In genomic region chr2:237465515-237466227, GRCh38 we compare ENCODE assay signal across 12 cellular contexts. TPM values are rescaled to one million over a fixed set of nuclear protein-coding genes. Genes with fewer than 3 reads are reported as not detected.
DNase-seq lines count a peak whose midpoint lies in the region; ATAC-seq, FAIRE-seq and TF ChIP-seq lines count a peak whose summit lies in the region.
"Had no signal": no experiment of that assay in that cellular context is flagged by ENCODE, and none has a peak within 500 bp of the region (broad histone marks: within the 10 kb centered on the region; RNA-seq: fewer than 3 reads in every experiment).

No MANE protein-coding gene starts in this region.

- TF ChIP-seq POLR2A in NB4 (IDR thresholded peaks at IDR 0.05; ENCODE audit: extremely low read depth, insufficient read length): no peak
- TF ChIP-seq POLR2A in heart left ventricle (IDR thresholded peaks at IDR 0.05): no peak

- no peaks in the 10 kb centered on the region for H3K36me3 Mint-ChIP-seq in mesothelial cell of epicardium

- peak; percentile 86 for DNase-seq in BJ (ENCODE audit: low read depth)
- peak; percentile 50 for DNase-seq in NB4 (ENCODE audit: low read depth)
- DNase-seq in bronchial epithelial cell (ENCODE audit: low read depth): peak; percentile 95
- DNase-seq in mesothelial cell of epicardium (ENCODE audit: low spot score in 2 of 2, unreplicated experiment in 2 of 2): no peak
- no peak for DNase-seq in central memory CD4-positive, alpha-beta T cell
- no peak for DNase-seq in heart left ventricle
- DNase-seq: activated CD4-positive, alpha-beta T cell treated with anti-CD3 and anti-CD28 coated beads, Interleukin-2, amount 10 ng/mL, durations not matched to agents 7 days and 5 days; NCI-H1092 treated with DMSO at 0.1 percent for 48 hours; right cardiac atrium had no signal

- H3K27ac Mint-ChIP-seq in mesothelial cell of epicardium: peak overlapping the region; percentile 91
- H3K27ac Mint-ChIP-seq: activated CD4-positive, alpha-beta T cell treated with anti-CD3 and anti-CD28 coated beads, Interleukin-2, amount 10 ng/mL, durations not matched to agents 7 days and 5 days had no signal

- intact Hi-C loops in heart left ventricle (cut with DNase I): no loop called here

- H3K36me3 ChIP-seq in BJ (ENCODE audit: control insufficient read depth, insufficient read depth, low read length) (no peaks in the 10 kb centered on the region), bronchial epithelial cell (ENCODE audit: control insufficient read depth, insufficient read depth, low read length) (no peaks in the 10 kb centered on the region), heart left ventricle (no peaks in the 10 kb centered on the region)

- CTCF ChIA-PET in BJ (lab: Yijun Ruan, JAX): interaction anchor here (1.0 to 2.5 kb wide), 5 partner anchors 9 to 106 kb away, joined by 3 to 12 read pairs (median 10); no protein-coding TSS in a partner anchor

- no peaks in the 10 kb centered on the region for H3K27me3 ChIP-seq in BJ (ENCODE audit: control insufficient read depth, insufficient read depth, low read length)
- no peaks in the 10 kb centered on the region for H3K27me3 ChIP-seq in bronchial epithelial cell (ENCODE audit: control insufficient read depth, insufficient read depth, low read length)
- H3K27me3 ChIP-seq in heart left ventricle: no peaks in the 10 kb centered on the region

- H3K4me3 Mint-ChIP-seq in mesothelial cell of epicardium: no peak overlapping the region
- H3K4me3 Mint-ChIP-seq: activated CD4-positive, alpha-beta T cell treated with anti-CD3 and anti-CD28 coated beads, Interleukin-2, amount 10 ng/mL, durations not matched to agents 7 days and 5 days had no signal

- TF ChIP-seq CTCF in BJ (IDR thresholded peaks at IDR 0.05; ENCODE audit: insufficient read depth, low read depth, low read length) (no peak), NB4 (IDR thresholded peaks at IDR 0.05; ENCODE audit: low read depth, low read length) (no peak), bronchial epithelial cell (IDR thresholded peaks at IDR 0.05; ENCODE audit: insufficient read depth, low read length, severe bottlenecking) (no peak), mesothelial cell of epicardium (IDR thresholded peaks at IDR 0.05; ENCODE audit: unreplicated experiment) (no peak), heart left ventricle (IDR thresholded peaks at IDR 0.05) (no peak)

- no peaks in the 10 kb centered on the region for H3K9me3 Mint-ChIP-seq in mesothelial cell of epicardium

- FAIRE-seq in bronchial epithelial cell (lab: Jason Lieb, UNC): peak; percentile 58
- FAIRE-seq: GM18507 had no signal

- no peak overlapping the region for H3K4me3 ChIP-seq in BJ (ENCODE audit: low read depth, low read length)
- H3K4me3 ChIP-seq in NB4 (ENCODE audit: low read depth, low read length): no peak overlapping the region
- no peak overlapping the region for H3K4me3 ChIP-seq in bronchial epithelial cell (ENCODE audit: low read depth, low read length)
- H3K4me3 ChIP-seq in heart left ventricle: no peak overlapping the region

- ATAC-seq in GM18873 (IDR thresholded peaks at IDR 0.05; ENCODE audit: low FRiP score, unreplicated experiment): no peak
- ATAC-seq in GM19463 (IDR thresholded peaks at IDR 0.05; ENCODE audit: unreplicated experiment): no peak
- ATAC-seq in heart left ventricle: no peak
- ATAC-seq: right cardiac atrium had no signal

- no peaks in the 10 kb centered on the region for H3K27me3 Mint-ChIP-seq in mesothelial cell of epicardium (ENCODE audit: low read depth)
- H3K27me3 Mint-ChIP-seq: activated CD4-positive, alpha-beta T cell treated with anti-CD3 and anti-CD28 coated beads, Interleukin-2, amount 10 ng/mL, durations not matched to agents 7 days and 5 days had no signal

- 90 to 91% (median 91%) methylated on average over 19 of the region's 19 CpGs for WGBS in heart left ventricle, 4 donors

- peak overlapping the region in 1 of 12 donors; percentile 24 for H3K27ac ChIP-seq in heart left ventricle

- H3K4me1 Mint-ChIP-seq in mesothelial cell of epicardium: peaks cover 7% of the 10 kb centered on the region
- H3K4me1 Mint-ChIP-seq: activated CD4-positive, alpha-beta T cell treated with anti-CD3 and anti-CD28 coated beads, Interleukin-2, amount 10 ng/mL, durations not matched to agents 7 days and 5 days had no signal

- no peaks in the 10 kb centered on the region for H3K9me3 ChIP-seq in heart left ventricle

- POLR2A ChIA-PET in BJ (lab: Charles Lee): no interaction called here

- no peaks in the 10 kb centered on the region for H3K4me1 ChIP-seq in heart left ventricle

RNA-seq across cellular contexts. Expression of gene MLPH, which starts 21.4 kb away (rescaled TPM):
- 16.1 and 18.5 TPM in 2 replicates for polyA plus RNA-seq in BJ (2011; rRNA removed)
- 24.0 and 40.3 TPM in 2 replicates for polyA minus RNA-seq in BJ (2011; rRNA and poly(A)+ RNA removed)
- total RNA-seq in bronchial epithelial cell: 6.6 and 14.7 TPM in 2 replicates
- 6.1 to 7.7 TPM (median 7.5 TPM) in 3 replicates for total RNA-seq in mesothelial cell of epicardium
- total RNA-seq in heart left ventricle: 10 to 100 TPM; 20.4 to 50.3 (median 30.7) TPM
- 10 to 100 TPM; 18.3 to 60.3 TPM for polyA plus RNA-seq in heart left ventricle
- total RNA-seq: activated CD4-positive, alpha-beta T cell treated with anti-CD3 and anti-CD28 coated beads, Interleukin-2, amount 10 ng/mL, durations not matched to agents 7 days and 5 days had no signal

RNA-seq across cellular contexts. Expression of gene COL6A3, which starts 51.7 kb away (rescaled TPM):
- polyA plus RNA-seq in BJ (2011; rRNA removed) (522 and 695 TPM in 2 replicates), heart left ventricle (100 to 1,000 TPM in 1 of 2 donors, 10 to 100 TPM in 1; 17.4 to 115 TPM)
- 839 and 1,058 TPM in 2 replicates for polyA minus RNA-seq in BJ (2011; rRNA and poly(A)+ RNA removed)
- total RNA-seq in bronchial epithelial cell (0.64 and 16.6 TPM in 2 replicates), mesothelial cell of epicardium (544 to 655 TPM (median 645 TPM) in 3 replicates), heart left ventricle (100 to 1,000 TPM in 3 of 9 donors, 10 to 100 TPM in 6; 41.3 to 290 (median 87.3) TPM)

Comparison
In these comparisons a context has a peak if more than half of its experiments do, and no peak if none do; other contexts are left out.
1. DNase-seq: peak in BJ (single experiment), NB4 (single experiment) and bronchial epithelial cell (single experiment); none in mesothelial cell of epicardium (0 of 2), central memory CD4-positive, alpha-beta T cell (single experiment) and heart left ventricle (0 of 5).